22 cellular contexts compared by ENCODE assay signal in genomic region chr3:41846850-41847249, GRCh38.
A peak's percentile ranks its signal among the peaks of the same experiment; 100 is the strongest.
DNase-seq lines count a peak whose midpoint lies in the region; ATAC-seq lines count a peak whose summit lies in the region.
"Had no signal": no experiment of that assay in that cellular context is flagged by ENCODE, and none has a peak within 500 bp of the region (broad histone marks: within the 10 kb centered on the region; RNA-seq: fewer than 3 reads in every experiment).

No MANE protein-coding gene starts in this region.

- no peak overlapping the region for H3K4me3 ChIP-seq in HAP-1
- H3K4me3 ChIP-seq: dorsolateral prefrontal cortex, gastrocnemius medialis, GM23338, ovary, SJCRH30, tibial nerve had no signal

- in situ Hi-C loops in HAP-1 (cut with MboI; ENCODE audit: low sequenced_read_pairs) = no loop called here

- DNase-seq in myocyte (ENCODE audit: low read depth) = peak; percentile 13
- DNase-seq in SKM-1 treated with dmso at 0.1 percent for 144 hours (lab: John Stamatoyannopoulos, UW; ENCODE audit: unreplicated experiment) = no peak
- no peak for DNase-seq in iPS-NIHi11 (ENCODE audit: low spot score)
- DNase-seq in HAP-1 (ENCODE audit: low spot score in 2 of 2) = no peak
- DNase-seq: activated CD4-positive, alpha-beta memory T cell treated with anti-CD3 and anti-CD28 coated beads, Interleukin-2, amount 10 ng/mL, durations not matched to agents 7 days and 5 days; caudate nucleus; COR-L47; dorsolateral prefrontal cortex; gastrocnemius medialis; left cardiac atrium; natural killer cell; NCI-H226; ovary; right cardiac atrium; SJCRH30; stimulated activated naive CD4-positive, alpha-beta T cell had no signal

- ATAC-seq in GM18502 (IDR thresholded peaks at IDR 0.05; ENCODE audit: poor library complexity, unreplicated experiment) (peak; percentile 76), GM18909 (IDR thresholded peaks at IDR 0.05; ENCODE audit: poor library complexity, unreplicated experiment) (peak; percentile 71), HG03175 (IDR thresholded peaks at IDR 0.05; ENCODE audit: unreplicated experiment) (peak; percentile 67)
- ATAC-seq: gastrocnemius medialis, GM23338, left cardiac atrium, natural killer cell, Panc1, right cardiac atrium had no signal

- no peaks in the 10 kb centered on the region for H3K9me3 ChIP-seq in HAP-1
- H3K9me3 ChIP-seq: gastrocnemius medialis, ovary, SJCRH30, tibial nerve had no signal

- H3K4me1 ChIP-seq in HAP-1 = no peaks in the 10 kb centered on the region
- H3K4me1 ChIP-seq: gastrocnemius medialis, SJCRH30, tibial nerve had no signal

- H3K27me3 ChIP-seq in HAP-1 (ENCODE audit: low read depth) = no peaks in the 10 kb centered on the region
- H3K27me3 ChIP-seq: dorsolateral prefrontal cortex, gastrocnemius medialis, ovary, SJCRH30, tibial nerve had no signal

- H3K36me3 ChIP-seq in HAP-1 (replicated peaks) = no peaks in the 10 kb centered on the region
- H3K36me3 ChIP-seq: gastrocnemius medialis, ovary, SJCRH30 had no signal
